ENCODE assay signal across 1 cellular context in the genomic region with DNA sequence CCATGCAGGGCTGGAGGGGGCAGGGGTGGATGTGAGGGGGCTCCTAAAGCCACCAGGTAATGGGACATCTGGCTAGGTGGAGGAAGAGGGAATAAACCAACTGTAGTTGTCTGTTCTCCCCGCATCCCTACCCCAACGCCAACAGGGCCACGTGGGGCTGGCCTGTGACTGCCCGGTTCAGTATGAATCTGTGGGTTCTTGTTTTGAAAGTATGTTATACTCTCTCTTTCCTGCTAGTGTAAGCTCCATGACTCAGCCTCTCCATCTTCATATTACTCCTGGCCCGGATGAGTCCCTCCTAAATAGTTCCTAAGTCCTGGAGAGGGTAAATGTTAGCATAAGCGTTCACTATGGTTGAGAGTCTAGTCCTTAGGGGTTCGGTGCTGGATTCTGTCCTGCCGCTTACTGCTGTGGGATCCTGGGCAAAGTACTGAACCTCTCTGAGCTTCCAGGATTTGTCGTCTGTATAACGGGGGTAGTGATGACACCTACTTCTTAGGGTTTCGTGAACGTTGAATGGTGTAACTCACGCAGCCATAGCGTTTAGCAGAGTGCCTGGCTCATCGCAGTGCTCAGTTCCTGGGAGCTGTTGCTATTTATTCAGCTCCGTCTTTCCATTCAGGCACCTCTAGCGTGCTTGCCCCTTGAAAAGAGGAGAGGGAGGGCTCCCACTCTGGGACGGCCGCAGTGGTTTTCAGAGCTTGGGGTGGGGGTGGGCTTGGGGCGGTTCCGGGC.
TF ChIP-seq lines count a peak whose summit lies in the region.

No MANE protein-coding gene starts in this region.

TF ChIP-seq in GM12878, 131 proteins besides CTCF, POLR2A, EP300 and RAD21 (continued from another document):
- TF ChIP-seq, protein P1, sequence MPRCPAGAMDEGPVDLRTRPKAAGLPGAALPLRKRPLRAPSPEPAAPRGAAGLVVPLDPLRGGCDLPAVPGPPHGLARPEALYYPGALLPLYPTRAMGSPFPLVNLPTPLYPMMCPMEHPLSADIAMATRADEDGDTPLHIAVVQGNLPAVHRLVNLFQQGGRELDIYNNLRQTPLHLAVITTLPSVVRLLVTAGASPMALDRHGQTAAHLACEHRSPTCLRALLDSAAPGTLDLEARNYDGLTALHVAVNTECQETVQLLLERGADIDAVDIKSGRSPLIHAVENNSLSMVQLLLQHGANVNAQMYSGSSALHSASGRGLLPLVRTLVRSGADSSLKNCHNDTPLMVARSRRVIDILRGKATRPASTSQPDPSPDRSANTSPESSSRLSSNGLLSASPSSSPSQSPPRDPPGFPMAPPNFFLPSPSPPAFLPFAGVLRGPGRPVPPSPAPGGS (IDR thresholded peaks at IDR 0.05; ENCODE audit: borderline replicate concordance, insufficient read depth, low read depth, low read length, poor library complexity, severe bottlenecking) = no peak
- TF ChIP-seq CBFB (IDR thresholded peaks at IDR 0.05; ENCODE audit: low read depth) (no peak), JUNB (IDR thresholded peaks at IDR 0.05) (no peak), SREBF2 (IDR thresholded peaks at IDR 0.05; ENCODE audit: low read length) (no peak)
- TF ChIP-seq, protein P2, sequence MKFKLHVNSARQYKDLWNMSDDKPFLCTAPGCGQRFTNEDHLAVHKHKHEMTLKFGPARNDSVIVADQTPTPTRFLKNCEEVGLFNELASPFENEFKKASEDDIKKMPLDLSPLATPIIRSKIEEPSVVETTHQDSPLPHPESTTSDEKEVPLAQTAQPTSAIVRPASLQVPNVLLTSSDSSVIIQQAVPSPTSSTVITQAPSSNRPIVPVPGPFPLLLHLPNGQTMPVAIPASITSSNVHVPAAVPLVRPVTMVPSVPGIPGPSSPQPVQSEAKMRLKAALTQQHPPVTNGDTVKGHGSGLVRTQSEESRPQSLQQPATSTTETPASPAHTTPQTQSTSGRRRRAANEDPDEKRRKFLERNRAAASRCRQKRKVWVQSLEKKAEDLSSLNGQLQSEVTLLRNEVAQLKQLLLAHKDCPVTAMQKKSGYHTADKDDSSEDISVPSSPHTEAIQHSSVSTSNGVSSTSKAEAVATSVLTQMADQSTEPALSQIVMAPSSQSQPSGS (IDR thresholded peaks at IDR 0.05; ENCODE audit: low read length) = no peak
